16 cellular contexts compared by ENCODE assay signal in the genomic region with DNA sequence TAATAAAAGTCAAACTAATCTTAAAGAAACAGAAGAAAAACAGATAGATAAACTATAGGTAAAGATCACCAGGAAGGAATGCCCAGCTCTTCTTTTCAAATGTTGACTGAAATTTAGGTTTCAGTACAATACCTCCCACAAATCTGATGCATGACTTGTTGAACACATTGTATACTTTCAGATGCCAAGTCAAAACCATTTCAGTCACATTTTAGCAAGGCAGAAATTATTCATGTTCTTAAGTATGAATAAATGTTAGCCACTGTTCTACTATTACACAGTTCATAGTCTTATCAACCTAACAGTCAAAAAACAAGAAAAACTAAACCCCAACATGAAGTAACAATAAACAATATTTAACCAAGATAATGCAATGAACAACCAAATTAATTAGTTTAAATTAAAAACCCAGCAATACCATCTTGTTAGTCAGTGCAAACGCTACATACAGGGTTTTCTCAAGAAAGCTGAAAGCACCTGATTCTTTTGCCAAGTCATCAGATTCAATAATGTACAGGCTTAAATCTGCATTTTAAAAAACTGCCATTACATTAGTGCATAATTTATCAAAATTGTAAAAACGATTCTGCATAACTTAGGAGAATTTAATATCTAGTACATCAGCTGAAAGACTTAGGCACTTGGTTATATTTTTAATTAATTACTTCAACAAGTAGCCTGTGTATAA. TPM values are rescaled to one million over a fixed set of nuclear protein-coding genes. Genes with fewer than 3 reads are reported as not detected.
DNase-seq lines count a peak whose midpoint lies in the region; ATAC-seq, FAIRE-seq and TF ChIP-seq lines count a peak whose summit lies in the region.
"Had no signal": no experiment of that assay in that cellular context is flagged by ENCODE, and none has a peak within 500 bp of the region (broad histone marks: within the 10 kb centered on the region; RNA-seq: fewer than 3 reads in every experiment).

No MANE protein-coding gene starts in this region.

- H3K9me1 ChIP-seq in IMR-90 (ENCODE audit: insufficient read depth, low read length), result no peaks in the 10 kb centered on the region

- no peak overlapping the region for H4K91ac ChIP-seq in IMR-90 (ENCODE audit: insufficient read depth, low read depth, low read length)

- ATAC-seq in HepG2, result no peak
- ATAC-seq in right lobe of liver, result no peak
- no peak for ATAC-seq in IMR-90 (ENCODE audit: low read depth)
- no peak for ATAC-seq in HG03432 (IDR thresholded peaks at IDR 0.05; ENCODE audit: unreplicated experiment)
- ATAC-seq in HG02981 (IDR thresholded peaks at IDR 0.05; ENCODE audit: unreplicated experiment), result no peak

- H2BK120ac ChIP-seq in IMR-90 (ENCODE audit: low read depth, low read length), result no peak overlapping the region

- H3K14ac ChIP-seq in IMR-90 (replicated peaks; ENCODE audit: low read depth, low read length), result no peak overlapping the region

- TF ChIP-seq RAD21 in HepG2 (CRISPR knock-in tag; IDR thresholded peaks at IDR 0.05), result no peak
- TF ChIP-seq RAD21 in IMR-90 (IDR thresholded peaks at IDR 0.05; ENCODE audit: low read length), result no peak

- 70% methylated on average over 2 of the region's 2 CpGs for WGBS in HepG2 (ENCODE audit: low lambda C conversion rate)
- 83% methylated on average over 2 of the region's 2 CpGs for WGBS in right lobe of liver (ENCODE audit: insufficient coverage, low coverage, low lambda C conversion rate, missing lambda C conversion rate)
- WGBS in IMR-90 (ENCODE audit: extremely low coverage in 2 of 2, insufficient read length in 1 of 2), 2 experiments, result no CpG with 5 or more reads among the region's 2 CpGs

- intact Hi-C loops in HepG2 (cut with micrococcal nuclease; ENCODE audit: unreplicated experiment), result no loop called here
- intact Hi-C loops in right lobe of liver (cut with DNase I), result no loop called here
- intact Hi-C loops in IMR-90 (cut with micrococcal nuclease), result loop anchor here (10.0 kb wide), 1 partner anchor 506 kb away; a partner anchor contains a TSS

- H3K79me2 ChIP-seq in HepG2 (ENCODE audit: insufficient read depth, low read length), result no peaks in the 10 kb centered on the region

- no peak overlapping the region for H3K27ac ChIP-seq in HepG2 (ENCODE audit: extremely low read length, insufficient read depth, low read length)
- no peak overlapping the region for H3K27ac ChIP-seq in right lobe of liver
- no peak overlapping the region for H3K27ac ChIP-seq in IMR-90 (ENCODE audit: insufficient read depth, low read length)
- H3K27ac ChIP-seq: BLaER1 had no signal

- no peak for TF ChIP-seq POLR2A in HepG2 (IDR thresholded peaks at IDR 0.05; ENCODE audit: insufficient read depth in 1 of 2, low read depth in 2 of 2, low read length in 2 of 2)
- TF ChIP-seq POLR2A in right lobe of liver (IDR thresholded peaks at IDR 0.05), result no peak
- no peak for TF ChIP-seq POLR2A in IMR-90 (IDR thresholded peaks at IDR 0.05; ENCODE audit: low read depth, low read length)

- H2AK5ac ChIP-seq in IMR-90 (ENCODE audit: low read depth, low read length), result no peak overlapping the region

- POLR2A ChIA-PET in HepG2 (lab: Yijun Ruan, JAX), result no interaction called here
- POLR2A ChIA-PET in IMR-90 (lab: Charles Lee; ENCODE audit: unreplicated experiment), result no interaction called here

- H4K8ac ChIP-seq in IMR-90 (ENCODE audit: low read depth in 2 of 2, low read length in 2 of 2), result no peak overlapping the region

- TF ChIP-seq CTCF in HepG2 (CRISPR knock-in tag; IDR thresholded peaks at IDR 0.05), result no peak
- no peak for TF ChIP-seq CTCF in right lobe of liver (IDR thresholded peaks at IDR 0.05)
- TF ChIP-seq CTCF in IMR-90 (conservative IDR thresholded peaks at IDR 0.05; ENCODE audit: low read depth, low read length), result no peak

- FAIRE-seq in HepG2 (lab: Jason Lieb, UNC), result no peak

- no peak overlapping the region for H3K4ac ChIP-seq in IMR-90 (ENCODE audit: low read depth, low read length)

- H3K79me1 ChIP-seq in IMR-90 (ENCODE audit: low read depth in 1 of 2, low read length in 2 of 2), result no peaks in the 10 kb centered on the region; a peak in 1 of 4 replicates

- DNase-seq in HepG2 (ENCODE audit: low spot score) (no peak), right lobe of liver (no peak), IMR-90 (no peak), amniotic epithelial cell (ENCODE audit: low read depth) (peak; percentile 7), NCI-H2196 treated with DMSO at 0.1 percent for 48 hours (lab: John Stamatoyannopoulos, UW; ENCODE audit: unreplicated experiment) (no peak)
- DNase-seq: COR-L47, DMS53, HCEC 1CT, NCI-H1436 treated with DMSO at 0.1 percent for 48 hours, NCI-H2081, NCI-H524, SHP77 treated with DMSO at 0.1 percent for 48 hours had no signal

- no peak overlapping the region for H3K23ac ChIP-seq in IMR-90 (ENCODE audit: low read depth, low read length)

- dilution Hi-C loops in IMR-90 (cut with HindIII; ENCODE audit: low sequenced_read_pairs, unreplicated experiment), result no loop called here

- H4K5ac ChIP-seq in IMR-90 (ENCODE audit: low read depth, low read length), result no peak overlapping the region

- in situ Hi-C loops in HepG2 (cut with HindIII; ENCODE audit: extremely low pct_ligation_motif_present, low pct_unique_long_range_greater_than_20kb) (no loop called here), IMR-90 (cut with MboI; ENCODE audit: low sequenced_read_pairs) (loop anchor here (25.0 kb wide), 1 partner anchor 489 kb away; no protein-coding TSS in a partner anchor)

- peaks cover 1 to 19% of the 10 kb centered on the region in 2 experiments; a peak in 4 of 5 replicates for H3K36me3 ChIP-seq in HepG2 (replicated peaks in 1 of 2; ENCODE audit: control insufficient read depth in 1 of 2, insufficient read depth in 2 of 2, low read length in 2 of 2)
- H3K36me3 ChIP-seq in right lobe of liver, result peaks cover 0 to 41% (median 6%) of the 10 kb centered on the region in 4 donors
- H3K36me3 ChIP-seq in IMR-90 (ENCODE audit: control insufficient read depth, insufficient read depth, low read length), result peaks cover 18% of the 10 kb centered on the region

- H3K27me3 ChIP-seq in HepG2 (ENCODE audit: control insufficient read depth in 1 of 2, insufficient read depth in 2 of 2, low read length in 2 of 2), result no peaks in the 10 kb centered on the region
- H3K27me3 ChIP-seq in right lobe of liver, result no peaks in the 10 kb centered on the region
- H3K27me3 ChIP-seq in IMR-90 (ENCODE audit: control insufficient read depth, insufficient read depth, low read length), result no peaks in the 10 kb centered on the region
- H3K27me3 ChIP-seq: BLaER1 had no signal

- H3K9me3 ChIP-seq in HepG2 (ENCODE audit: low read length), result no peaks in the 10 kb centered on the region
- no peaks in the 10 kb centered on the region for H3K9me3 ChIP-seq in right lobe of liver
- no peaks in the 10 kb centered on the region for H3K9me3 ChIP-seq in IMR-90 (ENCODE audit: control insufficient read depth, insufficient read depth, low read length)

- H4K20me1 ChIP-seq in HepG2 (ENCODE audit: insufficient read depth, low read length), result no peaks in the 10 kb centered on the region
- no peaks in the 10 kb centered on the region for H4K20me1 ChIP-seq in IMR-90 (ENCODE audit: insufficient read depth, low read length)
- H4K20me1 ChIP-seq: BLaER1 had no signal

- no TSS peak for BruUV-seq in HepG2 (replicated peaks; lab: Mats Ljungman, UMichigan)
- no TSS peak for BruUV-seq in IMR-90 (replicated peaks; lab: Mats Ljungman, UMichigan)

- H3K4me2 ChIP-seq in HepG2 (ENCODE audit: low read depth, low read length) (no peak overlapping the region), IMR-90 (ENCODE audit: low read depth, low read length) (no peak overlapping the region)
- H3K4me2 ChIP-seq: BLaER1 had no signal

- no peak overlapping the region for H2AFZ ChIP-seq in HepG2 (ENCODE audit: low read length)
- no peak overlapping the region for H2AFZ ChIP-seq in IMR-90 (replicated peaks; ENCODE audit: low read length, poor library complexity)

- H3K9ac ChIP-seq in HepG2 (ENCODE audit: insufficient read depth, low read depth, low read length), result no peak overlapping the region
- no peak overlapping the region for H3K9ac ChIP-seq in IMR-90 (ENCODE audit: low read depth, low read length)
- H3K9ac ChIP-seq: BLaER1 had no signal

- CTCF ChIA-PET in HepG2 (lab: Yijun Ruan, JAX; ENCODE audit: low intra/inter-chr PET ratio, low total read pairs) (no interaction called here), IMR-90 (lab: Yijun Ruan, JAX) (interaction anchor here (0.6 kb wide), 2 partner anchors 350 to 543 kb away, joined by 3 to 4 read pairs; no protein-coding TSS in a partner anchor)

- H2BK20ac ChIP-seq in IMR-90 (ENCODE audit: low read depth, low read length), result no peak overlapping the region

- no peak overlapping the region for H3K56ac ChIP-seq in IMR-90 (ENCODE audit: extremely low read depth, insufficient read depth, low read length)

- H3K4me1 ChIP-seq in HepG2 (ENCODE audit: insufficient read depth, low read length) (no peaks in the 10 kb centered on the region), right lobe of liver (no peaks in the 10 kb centered on the region), IMR-90 (ENCODE audit: control insufficient read depth, insufficient read depth, low read length) (no peaks in the 10 kb centered on the region)

- no peak for TF ChIP-seq EP300 in HepG2 (IDR thresholded peaks at IDR 0.05; ENCODE audit: low read depth in 2 of 2, low read length in 2 of 2)
- TF ChIP-seq EP300 in HepG2 (CRISPR knock-in tag; IDR thresholded peaks at IDR 0.05; ENCODE audit: borderline replicate concordance), result no peak

- no peak overlapping the region for H3K18ac ChIP-seq in IMR-90 (ENCODE audit: low read depth, low read length)

- H2BK15ac ChIP-seq in IMR-90 (ENCODE audit: low read depth, low read length), result no peak overlapping the region

- H2BK5ac ChIP-seq in IMR-90 (ENCODE audit: low read depth, low read length, poor library complexity, severe bottlenecking), result no peak overlapping the region

- H3K4me3 ChIP-seq in HepG2 (replicated peaks in 1 of 3; ENCODE audit: insufficient read depth in 1 of 3, low read depth in 2 of 3, low read length in 3 of 3) (no peak overlapping the region), right lobe of liver (no peak overlapping the region), IMR-90 (ENCODE audit: insufficient read depth, low read depth, low read length) (no peak overlapping the region)
- H3K4me3 ChIP-seq: BLaER1 had no signal

- no peak overlapping the region for H2AK9ac ChIP-seq in IMR-90 (replicated peaks; ENCODE audit: low read depth, low read length, poor library complexity)

RNA-seq across cellular contexts. Expression of a gene that starts 20.0 kb away (rescaled TPM):
- total RNA-seq in HepG2 (2016; rRNA removed; fragmentation: Illumina TruSeq; extraction: Trizol), result 21.6 and 35.2 TPM in 2 replicates
- total RNA-seq in HepG2 (2016; cell fraction: cytosol; rRNA removed; fragmentation: Illumina TruSeq; extraction: Trizol; ENCODE audit: low read depth), result 3.4 and 4.1 TPM in 2 replicates
- total RNA-seq in HepG2 (2016; cell fraction: insoluble cytoplasmic fraction; rRNA removed; fragmentation: Illumina TruSeq; extraction: Trizol), result 20.0 and 33.9 TPM in 2 replicates
- total RNA-seq in HepG2 (2016; cell fraction: membrane; rRNA removed; fragmentation: Illumina TruSeq; extraction: Trizol), result 8.2 and 9.2 TPM in 2 replicates
- total RNA-seq in HepG2 (2016; cell fraction: nucleus; rRNA removed; fragmentation: Illumina TruSeq; extraction: Trizol), result 9.3 and 10.7 TPM in 2 replicates
- polyA plus RNA-seq in HepG2 (2011; rRNA removed), result 4.8 and 6.1 TPM in 2 replicates
- polyA plus RNA-seq in HepG2 (2011; cell fraction: cytosol; rRNA removed), result 4.8 and 5.4 TPM in 2 replicates
- 1.8 and 2.9 TPM in 2 replicates for polyA plus RNA-seq in HepG2 (2011; cell fraction: nucleus; rRNA removed)
- polyA plus RNA-seq in HepG2 (2012), result 11.2 and 11.9 TPM in 2 replicates
- polyA plus RNA-seq in HepG2 (2016; cell fraction: cytosol; fragmentation: Illumina TruSeq; extraction: Trizol; ENCODE audit: low read depth), result 1.2 and 1.4 TPM in 2 replicates
- 24.9 and 34.1 TPM in 2 replicates for polyA plus RNA-seq in HepG2 (2016; cell fraction: insoluble cytoplasmic fraction; fragmentation: Illumina TruSeq; extraction: Trizol; ENCODE audit: low read depth)
- polyA plus RNA-seq in HepG2 (2016; cell fraction: membrane; fragmentation: Illumina TruSeq; extraction: Trizol; ENCODE audit: low read depth), result 3.8 and 3.9 TPM in 2 replicates
- 10.9 and 12.3 TPM in 2 replicates for polyA plus RNA-seq in HepG2 (2016; cell fraction: nucleus; fragmentation: Illumina TruSeq; extraction: Trizol; ENCODE audit: insufficient read depth, low read depth)
- polyA minus RNA-seq in HepG2 (2011; rRNA and poly(A)+ RNA removed; ENCODE audit: low replicate concordance), result 7.3 and 25.2 TPM in 2 replicates
- 11.0 and 12.0 TPM in 2 replicates for polyA minus RNA-seq in HepG2 (2011; cell fraction: cytosol; rRNA and poly(A)+ RNA removed)
- 3.3 and 6.3 TPM in 2 replicates for polyA minus RNA-seq in HepG2 (2011; cell fraction: nucleus; rRNA and poly(A)+ RNA removed)
- total RNA-seq in right lobe of liver, result 1 to 10 TPM; 3.5 to 7.5 (median 4.8) TPM
- total RNA-seq in IMR-90 (2012; rRNA removed), result 22.2 and 38.3 TPM in 2 replicates
- polyA plus RNA-seq in IMR-90 (2012; rRNA removed), result 8.7 and 10.1 TPM in 2 replicates
- 4.5 and 4.6 TPM in 2 replicates for polyA plus RNA-seq in IMR-90 (2012; cell fraction: cytosol; rRNA removed)
- polyA plus RNA-seq in IMR-90 (2012; cell fraction: nucleus; rRNA removed; ENCODE audit: low replicate concordance), result 1.8 and 4.0 TPM in 2 replicates

RNA-seq across cellular contexts. Expression of a gene that starts 48.5 kb away (rescaled TPM):
- total RNA-seq in HepG2 (2016; rRNA removed; fragmentation: Illumina TruSeq; extraction: Trizol) (not detected in 2 replicates), right lobe of liver (not detected), IMR-90 (2012; rRNA removed) (not detected in 2 replicates)
- not detected in 2 replicates for total RNA-seq in HepG2 (2016; cell fraction: cytosol; rRNA removed; fragmentation: Illumina TruSeq; extraction: Trizol; ENCODE audit: low read depth)
- total RNA-seq in HepG2 (2016; cell fraction: insoluble cytoplasmic fraction; rRNA removed; fragmentation: Illumina TruSeq; extraction: Trizol), result not detected in 2 replicates
- not detected in 2 replicates for total RNA-seq in HepG2 (2016; cell fraction: membrane; rRNA removed; fragmentation: Illumina TruSeq; extraction: Trizol)
- not detected in 2 replicates for total RNA-seq in HepG2 (2016; cell fraction: nucleus; rRNA removed; fragmentation: Illumina TruSeq; extraction: Trizol)
- polyA plus RNA-seq in HepG2 (2011; rRNA removed) (not detected in 2 replicates), IMR-90 (2012; rRNA removed) (not detected in 2 replicates)
- not detected in 2 replicates for polyA plus RNA-seq in HepG2 (2011; cell fraction: cytosol; rRNA removed)
- polyA plus RNA-seq in HepG2 (2011; cell fraction: nucleus; rRNA removed), result not detected in 2 replicates
- polyA plus RNA-seq in HepG2 (2012), result not detected in 2 replicates
- polyA plus RNA-seq in HepG2 (2016; cell fraction: cytosol; fragmentation: Illumina TruSeq; extraction: Trizol; ENCODE audit: low read depth), result not detected in 2 replicates
- polyA plus RNA-seq in HepG2 (2016; cell fraction: insoluble cytoplasmic fraction; fragmentation: Illumina TruSeq; extraction: Trizol; ENCODE audit: low read depth), result not detected in 2 replicates
- polyA plus RNA-seq in HepG2 (2016; cell fraction: membrane; fragmentation: Illumina TruSeq; extraction: Trizol; ENCODE audit: low read depth), result not detected in 2 replicates
- polyA plus RNA-seq in HepG2 (2016; cell fraction: nucleus; fragmentation: Illumina TruSeq; extraction: Trizol; ENCODE audit: insufficient read depth, low read depth), result not detected in 2 replicates
- polyA minus RNA-seq in HepG2 (2011; rRNA and poly(A)+ RNA removed; ENCODE audit: low replicate concordance), result not detected in 2 replicates
- polyA minus RNA-seq in HepG2 (2011; cell fraction: cytosol; rRNA and poly(A)+ RNA removed), result not detected in 2 replicates
- polyA minus RNA-seq in HepG2 (2011; cell fraction: nucleus; rRNA and poly(A)+ RNA removed), result not detected in 2 replicates
- polyA plus RNA-seq in IMR-90 (2012; cell fraction: cytosol; rRNA removed), result not detected in 2 replicates
- polyA plus RNA-seq in IMR-90 (2012; cell fraction: nucleus; rRNA removed; ENCODE audit: low replicate concordance), result not detected in 2 replicates
- total RNA-seq: HT-29 had no signal

RNA-seq across cellular contexts. Expression of a gene that starts 56.8 kb away (rescaled TPM):
- total RNA-seq in HepG2 (2016; rRNA removed; fragmentation: Illumina TruSeq; extraction: Trizol) (36.4 and 42.5 TPM in 2 replicates), right lobe of liver (10 to 100 TPM; 14.1 to 20.7 (median 19.4) TPM), IMR-90 (2012; rRNA removed) (55.5 and 58.4 TPM in 2 replicates)
- 65.6 and 66.4 TPM in 2 replicates for total RNA-seq in HepG2 (2016; cell fraction: cytosol; rRNA removed; fragmentation: Illumina TruSeq; extraction: Trizol; ENCODE audit: low read depth)
- 36.3 and 43.9 TPM in 2 replicates for total RNA-seq in HepG2 (2016; cell fraction: insoluble cytoplasmic fraction; rRNA removed; fragmentation: Illumina TruSeq; extraction: Trizol)
- total RNA-seq in HepG2 (2016; cell fraction: membrane; rRNA removed; fragmentation: Illumina TruSeq; extraction: Trizol), result 72.8 and 85.3 TPM in 2 replicates
- total RNA-seq in HepG2 (2016; cell fraction: nucleus; rRNA removed; fragmentation: Illumina TruSeq; extraction: Trizol), result 23.9 and 31.0 TPM in 2 replicates
- polyA plus RNA-seq in HepG2 (2011; rRNA removed) (20.3 and 21.0 TPM in 2 replicates), IMR-90 (2012; rRNA removed) (14.7 and 14.9 TPM in 2 replicates)
- polyA plus RNA-seq in HepG2 (2011; cell fraction: cytosol; rRNA removed), result 10.8 and 15.8 TPM in 2 replicates
- polyA plus RNA-seq in HepG2 (2011; cell fraction: nucleus; rRNA removed), result 15.4 and 17.1 TPM in 2 replicates
- polyA plus RNA-seq in HepG2 (2012), result 15.7 and 18.2 TPM in 2 replicates
- 56.4 and 58.0 TPM in 2 replicates for polyA plus RNA-seq in HepG2 (2016; cell fraction: cytosol; fragmentation: Illumina TruSeq; extraction: Trizol; ENCODE audit: low read depth)
- 19.2 and 20.4 TPM in 2 replicates for polyA plus RNA-seq in HepG2 (2016; cell fraction: insoluble cytoplasmic fraction; fragmentation: Illumina TruSeq; extraction: Trizol; ENCODE audit: low read depth)
- polyA plus RNA-seq in HepG2 (2016; cell fraction: membrane; fragmentation: Illumina TruSeq; extraction: Trizol; ENCODE audit: low read depth), result 45.4 and 46.9 TPM in 2 replicates
- polyA plus RNA-seq in HepG2 (2016; cell fraction: nucleus; fragmentation: Illumina TruSeq; extraction: Trizol; ENCODE audit: insufficient read depth, low read depth), result 23.5 and 27.5 TPM in 2 replicates
- polyA minus RNA-seq in HepG2 (2011; rRNA and poly(A)+ RNA removed; ENCODE audit: low replicate concordance), result 64.1 and 186 TPM in 2 replicates
- 41.2 and 49.7 TPM in 2 replicates for polyA minus RNA-seq in HepG2 (2011; cell fraction: cytosol; rRNA and poly(A)+ RNA removed)
- polyA minus RNA-seq in HepG2 (2011; cell fraction: nucleus; rRNA and poly(A)+ RNA removed), result 55.0 and 73.7 TPM in 2 replicates
- polyA plus RNA-seq in IMR-90 (2012; cell fraction: cytosol; rRNA removed), result 4.9 and 5.5 TPM in 2 replicates
- 4.7 and 24.6 TPM in 2 replicates for polyA plus RNA-seq in IMR-90 (2012; cell fraction: nucleus; rRNA removed; ENCODE audit: low replicate concordance)

RNA-seq across cellular contexts. Expression of a gene that starts 59.7 kb away (rescaled TPM):
- total RNA-seq in HepG2 (2016; rRNA removed; fragmentation: Illumina TruSeq; extraction: Trizol), result not detected in 2 replicates
- not detected in 2 replicates for total RNA-seq in HepG2 (2016; cell fraction: cytosol; rRNA removed; fragmentation: Illumina TruSeq; extraction: Trizol; ENCODE audit: low read depth)
- not detected in 2 replicates for total RNA-seq in HepG2 (2016; cell fraction: insoluble cytoplasmic fraction; rRNA removed; fragmentation: Illumina TruSeq; extraction: Trizol)
- total RNA-seq in HepG2 (2016; cell fraction: membrane; rRNA removed; fragmentation: Illumina TruSeq; extraction: Trizol), result not detected in 2 replicates
- not detected in 2 replicates for total RNA-seq in HepG2 (2016; cell fraction: nucleus; rRNA removed; fragmentation: Illumina TruSeq; extraction: Trizol)
- not detected in 2 replicates for polyA plus RNA-seq in HepG2 (2011; rRNA removed)
- polyA plus RNA-seq in HepG2 (2011; cell fraction: cytosol; rRNA removed), result not detected in 2 replicates
- not detected in 2 replicates for polyA plus RNA-seq in HepG2 (2011; cell fraction: nucleus; rRNA removed)
- polyA plus RNA-seq in HepG2 (2012), result not detected in 2 replicates
- polyA plus RNA-seq in HepG2 (2016; cell fraction: cytosol; fragmentation: Illumina TruSeq; extraction: Trizol; ENCODE audit: low read depth), result not detected in 2 replicates
- not detected in 2 replicates for polyA plus RNA-seq in HepG2 (2016; cell fraction: insoluble cytoplasmic fraction; fragmentation: Illumina TruSeq; extraction: Trizol; ENCODE audit: low read depth)
- not detected in 2 replicates for polyA plus RNA-seq in HepG2 (2016; cell fraction: membrane; fragmentation: Illumina TruSeq; extraction: Trizol; ENCODE audit: low read depth)
- not detected in 2 replicates for polyA plus RNA-seq in HepG2 (2016; cell fraction: nucleus; fragmentation: Illumina TruSeq; extraction: Trizol; ENCODE audit: insufficient read depth, low read depth)
- not detected in 2 replicates for polyA minus RNA-seq in HepG2 (2011; rRNA and poly(A)+ RNA removed; ENCODE audit: low replicate concordance)
- not detected in 2 replicates for polyA minus RNA-seq in HepG2 (2011; cell fraction: cytosol; rRNA and poly(A)+ RNA removed)
- polyA minus RNA-seq in HepG2 (2011; cell fraction: nucleus; rRNA and poly(A)+ RNA removed), result not detected in 2 replicates
- total RNA-seq in right lobe of liver, result not detected
- total RNA-seq in IMR-90 (2012; rRNA removed), result not detected in 2 replicates
- not detected in 2 replicates for polyA plus RNA-seq in IMR-90 (2012; rRNA removed)
- not detected in 2 replicates for polyA plus RNA-seq in IMR-90 (2012; cell fraction: cytosol; rRNA removed)
- not detected in 2 replicates for polyA plus RNA-seq in IMR-90 (2012; cell fraction: nucleus; rRNA removed; ENCODE audit: low replicate concordance)
- total RNA-seq: HT-29 had no signal
